Comparison of ENCODE assay signal across 21 cellular contexts in genomic region chr5:81687292-81687691, GRCh38.
DNase-seq lines count a peak whose midpoint lies in the region; ATAC-seq, FAIRE-seq and TF ChIP-seq lines count a peak whose summit lies in the region.
"Had no signal": no experiment of that assay in that cellular context is flagged by ENCODE, and none has a peak within 500 bp of the region (broad histone marks: within the 10 kb centered on the region; RNA-seq: fewer than 3 reads in every experiment).

No MANE protein-coding gene starts in this region.

- H3K27ac Mint-ChIP-seq in H9 (peak overlapping the region in 2 of 3 experiments; percentile 19 to 76; a peak in 2 of 7 replicates), nephron progenitor cell (peak overlapping the region; percentile 20)
- H3K27ac Mint-ChIP-seq: B cell; CD8-positive, alpha-beta T cell; HFFc6 had no signal

- H4K91ac ChIP-seq in H9 (ENCODE audit: insufficient read length, low read depth, low read length) = no peak overlapping the region
- no peak overlapping the region for H4K91ac ChIP-seq in H1 (replicated peaks; ENCODE audit: insufficient read length, low read length)

- no peak overlapping the region for H3K4ac ChIP-seq in H9 (ENCODE audit: low read depth, low read length)
- no peak overlapping the region for H3K4ac ChIP-seq in H1 (replicated peaks; ENCODE audit: insufficient read length, low read depth, low read length)

- H3K36me3 ChIP-seq in DND-41 (ENCODE audit: insufficient read depth, low read length) = peaks cover 60% of the 10 kb centered on the region
- H3K36me3 ChIP-seq in H1 (ENCODE audit: control insufficient read depth in 2 of 4, insufficient read depth in 4 of 4, low read length in 3 of 4) = no peaks in the 10 kb centered on the region

- H2AK5ac ChIP-seq in H9 (ENCODE audit: insufficient read length, low read length) = no peak overlapping the region
- H2AK5ac ChIP-seq in H1 (ENCODE audit: low read depth, low read length) = no peak overlapping the region

- H3K23ac ChIP-seq in H9 (ENCODE audit: insufficient read length, low read depth, low read length) (no peak overlapping the region), H1 (ENCODE audit: insufficient read length) (peak overlapping the region; percentile 52)

- no peaks in the 10 kb centered on the region for H3K27me3 Mint-ChIP-seq in H9 (ENCODE audit: low read depth)
- H3K27me3 Mint-ChIP-seq in nephron progenitor cell (ENCODE audit: low read depth, poor library complexity) = no peaks in the 10 kb centered on the region
- H3K27me3 Mint-ChIP-seq: B cell had no signal

- CTCF ChIA-PET in H1 (lab: Charles Lee; ENCODE audit: partially characterized antibody) = interaction anchor here (0.8 to 1.5 kb wide), 3 partner anchors 15 to 140 kb away, joined by 3 to 5 read pairs (median 3); no protein-coding TSS in a partner anchor

- H3K27ac ChIP-seq in DND-41 (ENCODE audit: low read length) (peak overlapping the region; percentile 54), H9 (ENCODE audit: insufficient read length, low read depth, low read length) (no peak overlapping the region), H1 (ENCODE audit: low read depth, low read length) (no peak overlapping the region)
- H3K27ac ChIP-seq: BLaER1 treated with 17β-estradiol and CSF1 and Interleukin-3, amounts not matched to agents 10 nM and 100 nM; GM23248 had no signal

- H2BK5ac ChIP-seq in H9 (ENCODE audit: insufficient read length, low read length) (no peak overlapping the region), H1 (ENCODE audit: low read depth, low read length) (no peak overlapping the region; the same call in 1 of the 2 replicates)

- H3K4me1 ChIP-seq in DND-41 (ENCODE audit: insufficient read depth, low read length) (peaks cover 26% of the 10 kb centered on the region), H9 (ENCODE audit: insufficient read depth, low read length) (no peaks in the 10 kb centered on the region), H1 (replicated peaks in 1 of 4; ENCODE audit: control insufficient read depth in 3 of 4, insufficient read depth in 4 of 4, low read length in 3 of 4) (no peaks in the 10 kb centered on the region)
- H3K4me1 ChIP-seq: BLaER1 treated with 17β-estradiol and CSF1 and Interleukin-3, amounts not matched to agents 10 nM and 100 nM had no signal

- H2BK20ac ChIP-seq in H9 (ENCODE audit: low read depth, low read length, poor library complexity, severe bottlenecking) = no peak overlapping the region
- H2BK20ac ChIP-seq in H1 (ENCODE audit: low read length) = no peak overlapping the region

- no peak overlapping the region for H4K8ac ChIP-seq in H9 (replicated peaks; ENCODE audit: insufficient read length, low read depth, low read length)
- no peak overlapping the region; the same call in 1 of the 2 replicates for H4K8ac ChIP-seq in H1 (ENCODE audit: extremely low read depth, insufficient read depth, low read length)

- H3K18ac ChIP-seq in H9 (ENCODE audit: insufficient read length, low read depth, low read length) (no peak overlapping the region), H1 (ENCODE audit: extremely low read depth, low read length) (no peak overlapping the region)

- POLR2A ChIA-PET in H1 (lab: Charles Lee; ENCODE audit: partially characterized antibody) = no interaction called here

- H2BK12ac ChIP-seq in H9 (ENCODE audit: insufficient read length, low read depth, low read length) = no peak overlapping the region
- no peak overlapping the region for H2BK12ac ChIP-seq in H1 (ENCODE audit: low read depth, low read length)

- H3K9ac ChIP-seq in DND-41 (ENCODE audit: low read depth, low read length) (no peak overlapping the region), H9 (ENCODE audit: extremely low read depth, insufficient read length, low read length) (no peak overlapping the region), H1 (replicated peaks in 1 of 4; ENCODE audit: extremely low read depth in 1 of 4, low read depth in 3 of 4, low read length in 3 of 4) (no peak overlapping the region)
- H3K9ac ChIP-seq: BLaER1 treated with 17β-estradiol and CSF1 and Interleukin-3, amounts not matched to agents 10 nM and 100 nM; GM23248 had no signal

- no peak for TF ChIP-seq POLR2A in H1 (IDR thresholded peaks at IDR 0.05; ENCODE audit: control extremely low read depth in 1 of 2, low read depth in 2 of 2, low read length in 2 of 2)

- H4K20me1 ChIP-seq in DND-41 (ENCODE audit: insufficient read depth, low read length) = peaks cover 44% of the 10 kb centered on the region
- H4K20me1 ChIP-seq in H9 (ENCODE audit: control insufficient read depth, insufficient read depth, insufficient read length) = no peaks in the 10 kb centered on the region
- H4K20me1 ChIP-seq in H1 (replicated peaks in 1 of 2; ENCODE audit: control insufficient read depth in 1 of 2, insufficient read depth in 2 of 2, low read length in 2 of 2) = no peaks in the 10 kb centered on the region

- H2AFZ ChIP-seq in DND-41 (ENCODE audit: low read depth, low read length) (no peak overlapping the region), H9 (ENCODE audit: low read length) (no peak overlapping the region), H1 (ENCODE audit: low read length) (no peak overlapping the region)
- H2AFZ ChIP-seq: GM23248 had no signal

- H3K79me2 ChIP-seq in DND-41 (ENCODE audit: insufficient read depth, low read length) = peaks cover 99% of the 10 kb centered on the region
- H3K79me2 ChIP-seq in H9 (ENCODE audit: insufficient read depth, low read length) = no peaks in the 10 kb centered on the region
- H3K79me2 ChIP-seq in H1 (ENCODE audit: control insufficient read depth in 1 of 2, insufficient read depth in 2 of 2, low read length in 2 of 2) = no peaks in the 10 kb centered on the region

- H3K23me2 ChIP-seq in H9 (ENCODE audit: insufficient read length, low read depth, low read length, poor library complexity, severe bottlenecking) (no peaks in the 10 kb centered on the region), H1 (ENCODE audit: low read depth, low read length) (no peaks in the 10 kb centered on the region)

- H3K4me2 ChIP-seq in DND-41 (ENCODE audit: insufficient read depth, low read length) (no peak overlapping the region), H9 (ENCODE audit: insufficient read depth, insufficient read length, low read length) (no peak overlapping the region), H1 (ENCODE audit: insufficient read depth in 1 of 2, low read depth in 2 of 2, low read length in 2 of 2) (no peak overlapping the region)
- H3K4me2 ChIP-seq: BLaER1 treated with 17β-estradiol and CSF1 and Interleukin-3, amounts not matched to agents 10 nM and 100 nM had no signal

- H3K79me1 ChIP-seq in H9 (ENCODE audit: insufficient read depth, low read depth, low read length, poor library complexity, severe bottlenecking) (no peaks in the 10 kb centered on the region), H1 (ENCODE audit: low read depth, low read length) (no peaks in the 10 kb centered on the region)

- peaks cover 6% of the 10 kb centered on the region for H3K9me3 ChIP-seq in DND-41 (ENCODE audit: insufficient read depth, low read length, severe bottlenecking)
- H3K9me3 ChIP-seq in H9 (ENCODE audit: control insufficient read depth, low read depth, low read length) = no peaks in the 10 kb centered on the region
- H3K9me3 ChIP-seq in H1 (ENCODE audit: insufficient read depth in 2 of 2, low read depth in 1 of 2, low read length in 1 of 2) = no peaks in the 10 kb centered on the region

- DNase-seq in DND-41 = no peak
- no peak for DNase-seq in H9
- no peak for DNase-seq in H1 (ENCODE audit: low read depth in 1 of 2, low spot score in 2 of 2)
- no peak for DNase-seq in nephron progenitor cell
- no peak for DNase-seq in ureter (ENCODE audit: low spot score)
- DNase-seq in DMS153 (lab: John Stamatoyannopoulos, UW) = no peak
- DNase-seq: Calu3; CD8-positive, alpha-beta T cell; DMS53; GDM1; GM23248; HFFc6; KG1 had no signal

- H3K56ac ChIP-seq in H9 (ENCODE audit: insufficient read length, low read depth, low read length) = no peak overlapping the region
- no peak overlapping the region for H3K56ac ChIP-seq in H1 (replicated peaks; ENCODE audit: insufficient read length, low read depth, low read length)

- FAIRE-seq in H1 (lab: Jason Lieb, UNC) = no peak
- FAIRE-seq: GM19239, H54, HepG2 had no signal

- no peak overlapping the region for H3K4me3 ChIP-seq in DND-41 (ENCODE audit: low read depth in 1 of 2, low read length in 2 of 2)
- H3K4me3 ChIP-seq in H1 (ENCODE audit: extremely low read depth in 1 of 4, insufficient read depth in 2 of 4, low read depth in 3 of 4, low read length in 4 of 4) = no peak overlapping the region
- H3K4me3 ChIP-seq: BLaER1 treated with 17β-estradiol and CSF1 and Interleukin-3, amounts not matched to agents 10 nM and 100 nM; GM23248 had no signal

- H3K36me3 Mint-ChIP-seq in H9 (ENCODE audit: insufficient read depth in 1 of 3, low read depth in 3 of 3) = peaks cover 0 to 15% (median 5%) of the 10 kb centered on the region in 3 experiments; a peak in 5 of 7 replicates
- H3K36me3 Mint-ChIP-seq in nephron progenitor cell (ENCODE audit: low read depth) = peaks cover 97% of the 10 kb centered on the region

- WGBS in H9 (ENCODE audit: extremely low coverage, insufficient read length, low lambda C conversion rate) = no CpG with 5 or more reads among the region's 1 CpG
- WGBS in H1 (ENCODE audit: extremely low coverage in 1 of 2, insufficient coverage in 1 of 2, insufficient read length in 1 of 2, insufficient replicate concordance in 2 of 2, low coverage in 1 of 2, low lambda C conversion rate in 2 of 2, missing lambda C conversion rate in 1 of 2), 2 experiments = 83% methylated on average over 1 of the region's 1 CpG; no CpG with 5 or more reads in 1 of the 2 experiments

- H4K5ac ChIP-seq in H9 (ENCODE audit: insufficient read length, low read depth, low read length) (no peak overlapping the region), H1 (ENCODE audit: insufficient read length, low read depth, low read length) (no peak overlapping the region)

- TF ChIP-seq CTCF in DND-41 (IDR thresholded peaks at IDR 0.05; ENCODE audit: borderline replicate concordance, extremely low read depth, low read length, poor library complexity, severe bottlenecking) (no peak), H9 (conservative IDR thresholded peaks at IDR 0.05) (no peak), H1 (IDR thresholded peaks at IDR 0.05; ENCODE audit: control extremely low read depth in 1 of 3, insufficient read depth in 1 of 3, low read depth in 1 of 3, low read length in 3 of 3) (no peak), nephron progenitor cell (IDR thresholded peaks at IDR 0.05) (no peak)

- no peak for TF ChIP-seq EP300 in H1 (IDR thresholded peaks at IDR 0.05; ENCODE audit: borderline replicate concordance in 1 of 2, low read depth in 2 of 2, low read length in 2 of 2)

- no peak for TF ChIP-seq RAD21 in H1 (IDR thresholded peaks at IDR 0.05 in 1 of 2, conservative IDR thresholded peaks at IDR 0.05 in 1 of 2; ENCODE audit: low read depth in 2 of 2, low read length in 2 of 2)

- H2BK120ac ChIP-seq in H9 (ENCODE audit: low read depth, low read length, poor library complexity, severe bottlenecking) = no peak overlapping the region
- H2BK120ac ChIP-seq in H1 (replicated peaks; ENCODE audit: low read depth, low read length) = no peak overlapping the region

- H2BK15ac ChIP-seq in H9 (ENCODE audit: low read depth, low read length) (no peak overlapping the region), H1 (ENCODE audit: low read length) (no peak overlapping the region)

- H3K4me3 Mint-ChIP-seq in H9 (no peak overlapping the region), nephron progenitor cell (no peak overlapping the region)
- H3K4me3 Mint-ChIP-seq: B cell; CD8-positive, alpha-beta T cell; HFFc6 had no signal

- no peaks in the 10 kb centered on the region for H3K27me3 ChIP-seq in DND-41 (ENCODE audit: insufficient read depth, low read length, poor library complexity)
- no peaks in the 10 kb centered on the region for H3K27me3 ChIP-seq in H9 (ENCODE audit: insufficient read depth, low read length)
- H3K27me3 ChIP-seq in H1 (replicated peaks in 1 of 4; ENCODE audit: control insufficient read depth in 3 of 4, extremely low read depth in 1 of 4, insufficient read depth in 3 of 4, low read length in 3 of 4) = no peaks in the 10 kb centered on the region
- H3K27me3 ChIP-seq: BLaER1 treated with 17β-estradiol and CSF1 and Interleukin-3, amounts not matched to agents 10 nM and 100 nM had no signal

- ATAC-seq in DND-41 (ENCODE audit: insufficient read depth, low read depth) (peak; percentile 33; the same call in 1 of the 3 replicates), HG03457 (IDR thresholded peaks at IDR 0.05; ENCODE audit: unreplicated experiment) (no peak), HG03521 (IDR thresholded peaks at IDR 0.05; ENCODE audit: unreplicated experiment) (no peak)
- ATAC-seq: CD8-positive, alpha-beta T cell; HCT116; HepG2 had no signal

- H3T11ph ChIP-seq in H9 (ENCODE audit: low read length) = no peak overlapping the region

- H3K14ac ChIP-seq in H9 (ENCODE audit: insufficient read depth, low read length) (no peak overlapping the region), H1 (ENCODE audit: insufficient read length) (no peak overlapping the region)

- H3K9me3 Mint-ChIP-seq in H9 (peaks cover 0 to 6% of the 10 kb centered on the region in 2 experiments; a peak in 1 of 5 replicates), nephron progenitor cell (peaks cover 90% of the 10 kb centered on the region)
- H3K9me3 Mint-ChIP-seq: HFFc6 had no signal

- peaks cover 2 to 5% of the 10 kb centered on the region in 2 experiments for H3K4me1 Mint-ChIP-seq in H9
- no peaks in the 10 kb centered on the region for H3K4me1 Mint-ChIP-seq in nephron progenitor cell
